ENCODE assay signal across 1 cellular context in the genomic region with DNA sequence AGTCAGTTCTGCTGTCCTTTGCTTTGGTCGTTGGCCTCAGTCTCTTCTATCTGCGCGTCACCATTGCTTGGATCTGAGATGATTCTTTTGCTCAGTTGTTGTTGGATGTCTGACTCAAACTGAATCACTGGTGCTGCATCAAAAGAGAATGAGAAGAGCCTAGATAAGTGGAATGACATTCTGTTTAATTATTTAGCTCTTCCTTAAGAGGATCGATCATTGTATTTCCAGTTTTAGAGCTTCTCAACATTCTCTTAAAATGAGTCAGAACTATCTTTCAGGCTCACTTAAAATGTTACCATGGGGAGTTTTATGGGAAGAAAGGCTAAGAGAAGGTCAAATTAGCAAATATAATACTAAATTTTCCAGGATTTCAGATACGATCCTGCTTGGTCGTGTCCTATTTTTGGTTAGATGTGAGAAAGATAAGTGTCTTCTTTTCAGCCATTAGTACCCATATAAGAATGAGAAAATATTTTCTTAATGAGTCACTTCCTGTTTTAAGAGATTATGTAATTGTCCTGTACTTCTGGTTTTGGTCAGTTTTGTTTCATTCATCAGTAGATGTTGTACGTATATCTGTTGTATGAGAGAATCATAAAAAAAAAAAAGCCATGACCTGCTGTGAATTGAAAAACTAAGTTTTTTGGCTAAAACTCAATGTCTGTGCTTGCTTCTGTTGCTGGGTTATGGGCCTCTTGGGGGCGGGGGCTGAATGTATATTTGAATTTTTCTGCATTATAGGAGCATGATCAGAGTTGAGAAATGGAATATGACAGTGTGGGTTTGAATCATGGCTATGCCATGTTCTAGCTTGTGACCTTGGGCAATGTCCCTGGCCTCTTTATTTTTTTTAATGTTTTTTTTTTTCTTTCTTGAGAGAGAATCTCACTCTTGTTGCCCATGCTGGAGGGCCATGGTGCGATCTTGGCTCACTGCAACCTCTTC.
A peak's percentile ranks its signal among the peaks of the same experiment; 100 is the strongest.
TF ChIP-seq lines count a peak whose summit lies in the region.

No MANE protein-coding gene starts in this region.

TF ChIP-seq in GM12878, 131 proteins besides CTCF, POLR2A, EP300 and RAD21 (continued from another document and continues in another):
- TF ChIP-seq, protein P1, sequence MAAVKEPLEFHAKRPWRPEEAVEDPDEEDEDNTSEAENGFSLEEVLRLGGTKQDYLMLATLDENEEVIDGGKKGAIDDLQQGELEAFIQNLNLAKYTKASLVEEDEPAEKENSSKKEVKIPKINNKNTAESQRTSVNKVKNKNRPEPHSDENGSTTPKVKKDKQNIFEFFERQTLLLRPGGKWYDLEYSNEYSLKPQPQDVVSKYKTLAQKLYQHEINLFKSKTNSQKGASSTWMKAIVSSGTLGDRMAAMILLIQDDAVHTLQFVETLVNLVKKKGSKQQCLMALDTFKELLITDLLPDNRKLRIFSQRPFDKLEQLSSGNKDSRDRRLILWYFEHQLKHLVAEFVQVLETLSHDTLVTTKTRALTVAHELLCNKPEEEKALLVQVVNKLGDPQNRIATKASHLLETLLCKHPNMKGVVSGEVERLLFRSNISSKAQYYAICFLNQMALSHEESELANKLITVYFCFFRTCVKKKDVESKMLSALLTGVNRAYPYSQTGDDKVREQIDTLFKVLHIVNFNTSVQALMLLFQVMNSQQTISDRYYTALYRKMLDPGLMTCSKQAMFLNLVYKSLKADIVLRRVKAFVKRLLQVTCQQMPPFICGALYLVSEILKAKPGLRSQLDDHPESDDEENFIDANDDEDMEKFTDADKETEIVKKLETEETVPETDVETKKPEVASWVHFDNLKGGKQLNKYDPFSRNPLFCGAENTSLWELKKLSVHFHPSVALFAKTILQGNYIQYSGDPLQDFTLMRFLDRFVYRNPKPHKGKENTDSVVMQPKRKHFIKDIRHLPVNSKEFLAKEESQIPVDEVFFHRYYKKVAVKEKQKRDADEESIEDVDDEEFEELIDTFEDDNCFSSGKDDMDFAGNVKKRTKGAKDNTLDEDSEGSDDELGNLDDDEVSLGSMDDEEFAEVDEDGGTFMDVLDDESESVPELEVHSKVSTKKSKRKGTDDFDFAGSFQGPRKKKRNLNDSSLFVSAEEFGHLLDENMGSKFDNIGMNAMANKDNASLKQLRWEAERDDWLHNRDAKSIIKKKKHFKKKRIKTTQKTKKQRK (IDR thresholded peaks at IDR 0.05; ENCODE audit: low read depth, low read length): no peak
- no peak for TF ChIP-seq NR2F1 (conservative IDR thresholded peaks at IDR 0.05)
- peak; percentile 82 for TF ChIP-seq SPI1 (IDR thresholded peaks at IDR 0.05; ENCODE audit: borderline replicate concordance, insufficient read depth, low read depth, low read length)
- TF ChIP-seq CHD1 (IDR thresholded peaks at IDR 0.05; ENCODE audit: low read depth, low read length): no peak
- TF ChIP-seq, protein P2, sequence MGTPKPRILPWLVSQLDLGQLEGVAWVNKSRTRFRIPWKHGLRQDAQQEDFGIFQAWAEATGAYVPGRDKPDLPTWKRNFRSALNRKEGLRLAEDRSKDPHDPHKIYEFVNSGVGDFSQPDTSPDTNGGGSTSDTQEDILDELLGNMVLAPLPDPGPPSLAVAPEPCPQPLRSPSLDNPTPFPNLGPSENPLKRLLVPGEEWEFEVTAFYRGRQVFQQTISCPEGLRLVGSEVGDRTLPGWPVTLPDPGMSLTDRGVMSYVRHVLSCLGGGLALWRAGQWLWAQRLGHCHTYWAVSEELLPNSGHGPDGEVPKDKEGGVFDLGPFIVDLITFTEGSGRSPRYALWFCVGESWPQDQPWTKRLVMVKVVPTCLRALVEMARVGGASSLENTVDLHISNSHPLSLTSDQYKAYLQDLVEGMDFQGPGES (IDR thresholded peaks at IDR 0.05): no peak
- no peak for TF ChIP-seq HDAC6 (IDR thresholded peaks at IDR 0.05; ENCODE audit: unreplicated experiment)
- TF ChIP-seq, protein P3, sequence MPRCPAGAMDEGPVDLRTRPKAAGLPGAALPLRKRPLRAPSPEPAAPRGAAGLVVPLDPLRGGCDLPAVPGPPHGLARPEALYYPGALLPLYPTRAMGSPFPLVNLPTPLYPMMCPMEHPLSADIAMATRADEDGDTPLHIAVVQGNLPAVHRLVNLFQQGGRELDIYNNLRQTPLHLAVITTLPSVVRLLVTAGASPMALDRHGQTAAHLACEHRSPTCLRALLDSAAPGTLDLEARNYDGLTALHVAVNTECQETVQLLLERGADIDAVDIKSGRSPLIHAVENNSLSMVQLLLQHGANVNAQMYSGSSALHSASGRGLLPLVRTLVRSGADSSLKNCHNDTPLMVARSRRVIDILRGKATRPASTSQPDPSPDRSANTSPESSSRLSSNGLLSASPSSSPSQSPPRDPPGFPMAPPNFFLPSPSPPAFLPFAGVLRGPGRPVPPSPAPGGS (IDR thresholded peaks at IDR 0.05; ENCODE audit: borderline replicate concordance, insufficient read depth, low read depth, low read length, poor library complexity, severe bottlenecking): no peak
- TF ChIP-seq STAT1 (conservative IDR thresholded peaks at IDR 0.05): no peak
- TF ChIP-seq, protein P4, sequence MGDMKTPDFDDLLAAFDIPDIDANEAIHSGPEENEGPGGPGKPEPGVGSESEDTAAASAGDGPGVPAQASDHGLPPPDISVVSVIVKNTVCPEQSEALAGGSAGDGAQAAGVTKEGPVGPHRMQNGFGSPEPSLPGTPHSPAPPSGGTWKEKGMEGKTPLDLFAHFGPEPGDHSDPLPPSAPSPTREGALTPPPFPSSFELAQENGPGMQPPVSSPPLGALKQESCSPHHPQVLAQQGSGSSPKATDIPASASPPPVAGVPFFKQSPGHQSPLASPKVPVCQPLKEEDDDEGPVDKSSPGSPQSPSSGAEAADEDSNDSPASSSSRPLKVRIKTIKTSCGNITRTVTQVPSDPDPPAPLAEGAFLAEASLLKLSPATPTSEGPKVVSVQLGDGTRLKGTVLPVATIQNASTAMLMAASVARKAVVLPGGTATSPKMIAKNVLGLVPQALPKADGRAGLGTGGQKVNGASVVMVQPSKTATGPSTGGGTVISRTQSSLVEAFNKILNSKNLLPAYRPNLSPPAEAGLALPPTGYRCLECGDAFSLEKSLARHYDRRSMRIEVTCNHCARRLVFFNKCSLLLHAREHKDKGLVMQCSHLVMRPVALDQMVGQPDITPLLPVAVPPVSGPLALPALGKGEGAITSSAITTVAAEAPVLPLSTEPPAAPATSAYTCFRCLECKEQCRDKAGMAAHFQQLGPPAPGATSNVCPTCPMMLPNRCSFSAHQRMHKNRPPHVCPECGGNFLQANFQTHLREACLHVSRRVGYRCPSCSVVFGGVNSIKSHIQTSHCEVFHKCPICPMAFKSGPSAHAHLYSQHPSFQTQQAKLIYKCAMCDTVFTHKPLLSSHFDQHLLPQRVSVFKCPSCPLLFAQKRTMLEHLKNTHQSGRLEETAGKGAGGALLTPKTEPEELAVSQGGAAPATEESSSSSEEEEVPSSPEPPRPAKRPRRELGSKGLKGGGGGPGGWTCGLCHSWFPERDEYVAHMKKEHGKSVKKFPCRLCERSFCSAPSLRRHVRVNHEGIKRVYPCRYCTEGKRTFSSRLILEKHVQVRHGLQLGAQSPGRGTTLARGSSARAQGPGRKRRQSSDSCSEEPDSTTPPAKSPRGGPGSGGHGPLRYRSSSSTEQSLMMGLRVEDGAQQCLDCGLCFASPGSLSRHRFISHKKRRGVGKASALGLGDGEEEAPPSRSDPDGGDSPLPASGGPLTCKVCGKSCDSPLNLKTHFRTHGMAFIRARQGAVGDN (IDR thresholded peaks at IDR 0.05): no peak
- TF ChIP-seq RAD51 (IDR thresholded peaks at IDR 0.05): no peak
- TF ChIP-seq KDM1A (IDR thresholded peaks at IDR 0.05; ENCODE audit: borderline replicate concordance): no peak
- TF ChIP-seq NFXL1 (IDR thresholded peaks at IDR 0.05; ENCODE audit: borderline replicate concordance): no peak
- no peak for TF ChIP-seq ASH2L (IDR thresholded peaks at IDR 0.05; ENCODE audit: borderline replicate concordance, low read depth)
- TF ChIP-seq PML (IDR thresholded peaks at IDR 0.05; ENCODE audit: low read length): peak; percentile 51; the same call in 1 of the 2 replicates
- no peak for TF ChIP-seq SP1 (IDR thresholded peaks at IDR 0.05; ENCODE audit: low read depth, low read length)
- TF ChIP-seq BHLHE40 (IDR thresholded peaks at IDR 0.05; ENCODE audit: borderline replicate concordance in 1 of 2, low read depth in 2 of 2, low read length in 1 of 2): no peak
- TF ChIP-seq, protein P5, sequence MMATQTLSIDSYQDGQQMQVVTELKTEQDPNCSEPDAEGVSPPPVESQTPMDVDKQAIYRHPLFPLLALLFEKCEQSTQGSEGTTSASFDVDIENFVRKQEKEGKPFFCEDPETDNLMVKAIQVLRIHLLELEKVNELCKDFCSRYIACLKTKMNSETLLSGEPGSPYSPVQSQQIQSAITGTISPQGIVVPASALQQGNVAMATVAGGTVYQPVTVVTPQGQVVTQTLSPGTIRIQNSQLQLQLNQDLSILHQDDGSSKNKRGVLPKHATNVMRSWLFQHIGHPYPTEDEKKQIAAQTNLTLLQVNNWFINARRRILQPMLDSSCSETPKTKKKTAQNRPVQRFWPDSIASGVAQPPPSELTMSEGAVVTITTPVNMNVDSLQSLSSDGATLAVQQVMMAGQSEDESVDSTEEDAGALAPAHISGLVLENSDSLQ (IDR thresholded peaks at IDR 0.05): no peak
- no peak for TF ChIP-seq CBX5 (IDR thresholded peaks at IDR 0.05; ENCODE audit: low read depth)
- TF ChIP-seq HDGF (IDR thresholded peaks at IDR 0.05): 0 out of 2 replicates have a peak, but pooled peaks have one; percentile 53
- TF ChIP-seq TCF3 (IDR thresholded peaks at IDR 0.05; ENCODE audit: borderline replicate concordance, insufficient read depth, low read depth, low read length): no peak
- TF ChIP-seq PAX8 (IDR thresholded peaks at IDR 0.05): no peak
- TF ChIP-seq TCF12 (IDR thresholded peaks at IDR 0.05; ENCODE audit: low read depth, low read length): no peak
- no peak for TF ChIP-seq HCFC1 (IDR thresholded peaks at IDR 0.05; ENCODE audit: low read length)
- TF ChIP-seq CREM (IDR thresholded peaks at IDR 0.05; ENCODE audit: low read depth): peak; percentile 59; the same call in 1 of the 2 replicates
- TF ChIP-seq SMARCA5 (IDR thresholded peaks at IDR 0.05): no peak
- TF ChIP-seq POLR2AphosphoS2 (IDR thresholded peaks at IDR 0.05; ENCODE audit: low read depth, low read length): no peak
- TF ChIP-seq PAX5 (IDR thresholded peaks at IDR 0.05; ENCODE audit: borderline replicate concordance, low read depth, low read length): no peak
- TF ChIP-seq CBFB (IDR thresholded peaks at IDR 0.05; ENCODE audit: low read depth): no peak
- TF ChIP-seq DPF2 (IDR thresholded peaks at IDR 0.05): peak; percentile 72; the same call in 1 of the 2 replicates
- TF ChIP-seq MTA2 (IDR thresholded peaks at IDR 0.05; ENCODE audit: low read depth): peak; percentile 86
- TF ChIP-seq ZNF24 (IDR thresholded peaks at IDR 0.05): no peak
- no peak for TF ChIP-seq KAT2A (conservative IDR thresholded peaks at IDR 0.05; ENCODE audit: control insufficient read depth, low read depth, low read length)
- TF ChIP-seq, protein P6, sequence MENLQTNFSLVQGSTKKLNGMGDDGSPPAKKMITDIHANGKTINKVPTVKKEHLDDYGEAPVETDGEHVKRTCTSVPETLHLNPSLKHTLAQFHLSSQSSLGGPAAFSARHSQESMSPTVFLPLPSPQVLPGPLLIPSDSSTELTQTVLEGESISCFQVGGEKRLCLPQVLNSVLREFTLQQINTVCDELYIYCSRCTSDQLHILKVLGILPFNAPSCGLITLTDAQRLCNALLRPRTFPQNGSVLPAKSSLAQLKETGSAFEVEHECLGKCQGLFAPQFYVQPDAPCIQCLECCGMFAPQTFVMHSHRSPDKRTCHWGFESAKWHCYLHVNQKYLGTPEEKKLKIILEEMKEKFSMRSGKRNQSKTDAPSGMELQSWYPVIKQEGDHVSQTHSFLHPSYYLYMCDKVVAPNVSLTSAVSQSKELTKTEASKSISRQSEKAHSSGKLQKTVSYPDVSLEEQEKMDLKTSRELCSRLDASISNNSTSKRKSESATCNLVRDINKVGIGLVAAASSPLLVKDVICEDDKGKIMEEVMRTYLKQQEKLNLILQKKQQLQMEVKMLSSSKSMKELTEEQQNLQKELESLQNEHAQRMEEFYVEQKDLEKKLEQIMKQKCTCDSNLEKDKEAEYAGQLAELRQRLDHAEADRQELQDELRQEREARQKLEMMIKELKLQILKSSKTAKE (IDR thresholded peaks at IDR 0.05; ENCODE audit: low read depth, poor library complexity, severe bottlenecking): peak; percentile 32
- peak; percentile 79 for TF ChIP-seq RUNX3 (IDR thresholded peaks at IDR 0.05; ENCODE audit: low read length)
- no peak for TF ChIP-seq CHD2 (IDR thresholded peaks at IDR 0.05; ENCODE audit: borderline replicate concordance, low read depth, low read length)
- TF ChIP-seq EGR1 (IDR thresholded peaks at IDR 0.05; ENCODE audit: borderline replicate concordance in 1 of 2, low read depth in 2 of 2, low read length in 2 of 2): no peak
- TF ChIP-seq MYC (IDR thresholded peaks at IDR 0.05; ENCODE audit: insufficient read depth, insufficient read length, insufficient replicate concordance, low read length, severe bottlenecking): no peak
- TF ChIP-seq BMI1 (IDR thresholded peaks at IDR 0.05; ENCODE audit: borderline replicate concordance): no peak
- TF ChIP-seq, protein P7, sequence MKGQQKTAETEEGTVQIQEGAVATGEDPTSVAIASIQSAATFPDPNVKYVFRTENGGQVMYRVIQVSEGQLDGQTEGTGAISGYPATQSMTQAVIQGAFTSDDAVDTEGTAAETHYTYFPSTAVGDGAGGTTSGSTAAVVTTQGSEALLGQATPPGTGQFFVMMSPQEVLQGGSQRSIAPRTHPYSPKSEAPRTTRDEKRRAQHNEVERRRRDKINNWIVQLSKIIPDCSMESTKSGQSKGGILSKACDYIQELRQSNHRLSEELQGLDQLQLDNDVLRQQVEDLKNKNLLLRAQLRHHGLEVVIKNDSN (IDR thresholded peaks at IDR 0.05; ENCODE audit: borderline replicate concordance, extremely low read length, insufficient read depth, low read depth, low read length): no peak
- TF ChIP-seq, protein P8, sequence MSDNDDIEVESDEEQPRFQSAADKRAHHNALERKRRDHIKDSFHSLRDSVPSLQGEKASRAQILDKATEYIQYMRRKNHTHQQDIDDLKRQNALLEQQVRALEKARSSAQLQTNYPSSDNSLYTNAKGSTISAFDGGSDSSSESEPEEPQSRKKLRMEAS (IDR thresholded peaks at IDR 0.05; ENCODE audit: low read depth, low read length): no peak
- TF ChIP-seq ZNF384 (IDR thresholded peaks at IDR 0.05; ENCODE audit: borderline replicate concordance, low read depth, low read length): peak; percentile 85
- peak; percentile 83; the same call in 1 of the 2 replicates for TF ChIP-seq FOXM1 (IDR thresholded peaks at IDR 0.05; ENCODE audit: low read depth, low read length)
- no peak for TF ChIP-seq SMC3 (IDR thresholded peaks at IDR 0.05; ENCODE audit: borderline replicate concordance, low read length)
- TF ChIP-seq, protein P9, sequence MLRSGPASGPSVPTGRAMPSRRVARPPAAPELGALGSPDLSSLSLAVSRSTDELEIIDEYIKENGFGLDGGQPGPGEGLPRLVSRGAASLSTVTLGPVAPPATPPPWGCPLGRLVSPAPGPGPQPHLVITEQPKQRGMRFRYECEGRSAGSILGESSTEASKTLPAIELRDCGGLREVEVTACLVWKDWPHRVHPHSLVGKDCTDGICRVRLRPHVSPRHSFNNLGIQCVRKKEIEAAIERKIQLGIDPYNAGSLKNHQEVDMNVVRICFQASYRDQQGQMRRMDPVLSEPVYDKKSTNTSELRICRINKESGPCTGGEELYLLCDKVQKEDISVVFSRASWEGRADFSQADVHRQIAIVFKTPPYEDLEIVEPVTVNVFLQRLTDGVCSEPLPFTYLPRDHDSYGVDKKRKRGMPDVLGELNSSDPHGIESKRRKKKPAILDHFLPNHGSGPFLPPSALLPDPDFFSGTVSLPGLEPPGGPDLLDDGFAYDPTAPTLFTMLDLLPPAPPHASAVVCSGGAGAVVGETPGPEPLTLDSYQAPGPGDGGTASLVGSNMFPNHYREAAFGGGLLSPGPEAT (IDR thresholded peaks at IDR 0.05; ENCODE audit: low read depth): peak; percentile 71
- no peak for TF ChIP-seq RELA (IDR thresholded peaks at IDR 0.05; ENCODE audit: borderline replicate concordance, partially characterized antibody)
- TF ChIP-seq EZH2 (IDR thresholded peaks at IDR 0.05; ENCODE audit: borderline replicate concordance, control insufficient read depth, low read depth, low read length): no peak
- no peak for TF ChIP-seq NR2C1 (IDR thresholded peaks at IDR 0.05)
